Comparison of ENCODE assay signal across 9 cellular contexts in genomic region chr6:5259428-5259827, GRCh38. TPM values are rescaled to one million over a fixed set of nuclear protein-coding genes. Genes with fewer than 3 reads are reported as not detected.
DNase-seq lines count a peak whose midpoint lies in the region; ATAC-seq and TF ChIP-seq lines count a peak whose summit lies in the region.
"Had no signal": no experiment of that assay in that cellular context is flagged by ENCODE, and none has a peak within 500 bp of the region (broad histone marks: within the 10 kb centered on the region; RNA-seq: fewer than 3 reads in every experiment).

No MANE protein-coding gene starts in this region.

- H3K4me3 ChIP-seq in GM06990 (replicated peaks; ENCODE audit: low read depth, low read length): peak overlapping the region; percentile 84
- peak overlapping the region; percentile 98 for H3K4me3 ChIP-seq in OCI-LY7 (ENCODE audit: low read depth, low read length, poor library complexity, severe bottlenecking)
- H3K4me3 ChIP-seq in epithelial cell of esophagus (ENCODE audit: low read length): peak overlapping the region; percentile 66
- H3K4me3 ChIP-seq in body of pancreas: no peak overlapping the region

- H3K27ac ChIP-seq in OCI-LY7 (ENCODE audit: low read depth, low read length, poor library complexity, severe bottlenecking) (no peak overlapping the region), body of pancreas (peak overlapping the region in 1 of 4 donors; percentile 99)

- peak overlapping the region; percentile 99 for H3K27ac Mint-ChIP-seq in progenitor cell of endocrine pancreas

- TF ChIP-seq CTCF in GM06990 (IDR thresholded peaks at IDR 0.05; ENCODE audit: insufficient read depth, low read length, poor library complexity, severe bottlenecking) (no peak), OCI-LY7 (conservative IDR thresholded peaks at IDR 0.05; ENCODE audit: low read length) (no peak), epithelial cell of esophagus (IDR thresholded peaks at IDR 0.05; ENCODE audit: insufficient read depth, low read depth, low read length, missing control alignments) (no peak), progenitor cell of endocrine pancreas (IDR thresholded peaks at IDR 0.05; ENCODE audit: unreplicated experiment) (no peak), body of pancreas (IDR thresholded peaks at IDR 0.05) (no peak)

- H3K36me3 ChIP-seq in GM06990 (ENCODE audit: control insufficient read depth, insufficient read depth, low read length) (no peaks in the 10 kb centered on the region; the same call in none of the 2 replicates), OCI-LY7 (ENCODE audit: insufficient read depth, low read length) (peaks cover 23% of the 10 kb centered on the region), body of pancreas (replicated peaks in 1 of 2; ENCODE audit: insufficient read depth in 1 of 2, low read depth in 2 of 2) (no peaks in the 10 kb centered on the region)
- H3K36me3 ChIP-seq: gastrocnemius medialis had no signal

- POLR2A ChIA-PET in OCI-LY7 (lab: Charles Lee): no interaction called here

- 60 to 80% methylated on average over 3 of the region's 3 CpGs for WGBS in body of pancreas, 2 donors

- H3K79me2 ChIP-seq in OCI-LY7 (ENCODE audit: insufficient read depth, low read depth, low read length): peaks cover 45% of the 10 kb centered on the region

- no peaks in the 10 kb centered on the region for H4K20me1 ChIP-seq in OCI-LY7 (ENCODE audit: insufficient read depth, low read length)

- no peaks in the 10 kb centered on the region for H3K27me3 Mint-ChIP-seq in progenitor cell of endocrine pancreas

- no TSS peak for BruUV-seq in OCI-LY7 (replicated peaks; lab: Mats Ljungman, UMichigan)

- no peak overlapping the region for H2AFZ ChIP-seq in OCI-LY7 (ENCODE audit: low read length)

- H3K9me2 ChIP-seq in OCI-LY7 (ENCODE audit: insufficient read depth, low read length): no peaks in the 10 kb centered on the region

- no peaks in the 10 kb centered on the region for H3K27me3 ChIP-seq in GM06990 (replicated peaks; ENCODE audit: control insufficient read depth, insufficient read depth, low read length)
- no peaks in the 10 kb centered on the region for H3K27me3 ChIP-seq in body of pancreas
- H3K27me3 ChIP-seq: gastrocnemius medialis had no signal

- H3K9me3 ChIP-seq in OCI-LY7 (ENCODE audit: low read length) (no peaks in the 10 kb centered on the region), body of pancreas (no peaks in the 10 kb centered on the region)
- H3K9me3 ChIP-seq: gastrocnemius medialis had no signal

- H3K36me3 Mint-ChIP-seq in progenitor cell of endocrine pancreas (ENCODE audit: insufficient read depth): peaks cover 10% of the 10 kb centered on the region

- TF ChIP-seq POLR2A in body of pancreas (IDR thresholded peaks at IDR 0.05): no peak

- ATAC-seq in body of pancreas (no peak), HG02884 (IDR thresholded peaks at IDR 0.05; ENCODE audit: unreplicated experiment) (no peak)
- ATAC-seq: gastrocnemius medialis had no signal

- no peak for DNase-seq in GM06990 (ENCODE audit: extremely low read depth, insufficient read length)
- DNase-seq in OCI-LY7 (ENCODE audit: low spot score): no peak
- peak; percentile 32 for DNase-seq in epithelial cell of esophagus (ENCODE audit: low read depth)
- no peak for DNase-seq in progenitor cell of endocrine pancreas (ENCODE audit: low spot score, unreplicated experiment)
- no peak for DNase-seq in effector CD4-positive, alpha-beta T cell
- no peak for DNase-seq in NCI-H524 treated with DMSO at 0.1 percent for 48 hours (lab: John Stamatoyannopoulos, UW)
- DNase-seq in body of pancreas: no peak
- DNase-seq: gastrocnemius medialis had no signal

- intact Hi-C loops in OCI-LY7 (cut with micrococcal nuclease; ENCODE audit: unreplicated experiment) (no loop called here), body of pancreas (cut with DNase I) (no loop called here)

- H3K4me1 ChIP-seq in OCI-LY7 (ENCODE audit: insufficient read depth, low read length, poor library complexity, severe bottlenecking): peaks cover 18% of the 10 kb centered on the region
- H3K4me1 ChIP-seq in body of pancreas: peaks cover 18% of the 10 kb centered on the region

- peaks cover 17% of the 10 kb centered on the region for H3K4me1 Mint-ChIP-seq in progenitor cell of endocrine pancreas (ENCODE audit: low read depth)

- peak overlapping the region; percentile 98 for H3K4me3 Mint-ChIP-seq in progenitor cell of endocrine pancreas (ENCODE audit: low read depth)

- peak overlapping the region; percentile 92 for H3K4me2 ChIP-seq in OCI-LY7 (ENCODE audit: low read length)

- no peaks in the 10 kb centered on the region for H3K9me3 Mint-ChIP-seq in progenitor cell of endocrine pancreas (ENCODE audit: low read depth)

- CTCF ChIA-PET in OCI-LY7 (lab: Charles Lee; ENCODE audit: unreplicated experiment): interaction anchor here (0.6 kb wide), 1 partner anchor 85 kb away, joined by 3 read pairs; no protein-coding TSS in a partner anchor

RNA-seq across cellular contexts. Expression of gene LYRM4, which starts 1.3 kb away (rescaled TPM):
- 19.6 and 21.9 TPM in 2 replicates for total RNA-seq in OCI-LY7 (2014; rRNA removed; shearing (Covaris generic))
- 27.3 and 34.3 TPM in 2 replicates for total RNA-seq in OCI-LY7 (2022)
- 34.4 and 34.5 TPM in 2 replicates for total RNA-seq in progenitor cell of endocrine pancreas
- total RNA-seq in body of pancreas: 10 to 100 TPM; 15.3 to 18.5 TPM

RNA-seq across cellular contexts. Expression of gene FARS2, which starts 1.9 kb away (rescaled TPM):
- total RNA-seq in OCI-LY7 (2014; rRNA removed; shearing (Covaris generic)): 14.3 and 18.3 TPM in 2 replicates
- 11.5 and 13.8 TPM in 2 replicates for total RNA-seq in OCI-LY7 (2022)
- 20.2 and 20.8 TPM in 2 replicates for total RNA-seq in progenitor cell of endocrine pancreas
- total RNA-seq in body of pancreas: 1 to 10 TPM; 6.5 to 9.6 TPM

Comparison
In these comparisons a context has a peak if more than half of its experiments do, and no peak if none do; other contexts are left out.
1. H3K4me3 ChIP-seq: peak in GM06990 (single experiment), OCI-LY7 (single experiment) and epithelial cell of esophagus (single experiment); none in body of pancreas (0 of 2).